ENCODE assay signal across 1 cellular context in genomic region chr11:86499723-86500129, GRCh38.
TF ChIP-seq lines count a peak whose summit lies in the region.

No MANE protein-coding gene starts in this region.

TF ChIP-seq in liver, 16 proteins besides CTCF, POLR2A, EP300 and RAD21 (continued from another document):
- TF ChIP-seq, protein P1, sequence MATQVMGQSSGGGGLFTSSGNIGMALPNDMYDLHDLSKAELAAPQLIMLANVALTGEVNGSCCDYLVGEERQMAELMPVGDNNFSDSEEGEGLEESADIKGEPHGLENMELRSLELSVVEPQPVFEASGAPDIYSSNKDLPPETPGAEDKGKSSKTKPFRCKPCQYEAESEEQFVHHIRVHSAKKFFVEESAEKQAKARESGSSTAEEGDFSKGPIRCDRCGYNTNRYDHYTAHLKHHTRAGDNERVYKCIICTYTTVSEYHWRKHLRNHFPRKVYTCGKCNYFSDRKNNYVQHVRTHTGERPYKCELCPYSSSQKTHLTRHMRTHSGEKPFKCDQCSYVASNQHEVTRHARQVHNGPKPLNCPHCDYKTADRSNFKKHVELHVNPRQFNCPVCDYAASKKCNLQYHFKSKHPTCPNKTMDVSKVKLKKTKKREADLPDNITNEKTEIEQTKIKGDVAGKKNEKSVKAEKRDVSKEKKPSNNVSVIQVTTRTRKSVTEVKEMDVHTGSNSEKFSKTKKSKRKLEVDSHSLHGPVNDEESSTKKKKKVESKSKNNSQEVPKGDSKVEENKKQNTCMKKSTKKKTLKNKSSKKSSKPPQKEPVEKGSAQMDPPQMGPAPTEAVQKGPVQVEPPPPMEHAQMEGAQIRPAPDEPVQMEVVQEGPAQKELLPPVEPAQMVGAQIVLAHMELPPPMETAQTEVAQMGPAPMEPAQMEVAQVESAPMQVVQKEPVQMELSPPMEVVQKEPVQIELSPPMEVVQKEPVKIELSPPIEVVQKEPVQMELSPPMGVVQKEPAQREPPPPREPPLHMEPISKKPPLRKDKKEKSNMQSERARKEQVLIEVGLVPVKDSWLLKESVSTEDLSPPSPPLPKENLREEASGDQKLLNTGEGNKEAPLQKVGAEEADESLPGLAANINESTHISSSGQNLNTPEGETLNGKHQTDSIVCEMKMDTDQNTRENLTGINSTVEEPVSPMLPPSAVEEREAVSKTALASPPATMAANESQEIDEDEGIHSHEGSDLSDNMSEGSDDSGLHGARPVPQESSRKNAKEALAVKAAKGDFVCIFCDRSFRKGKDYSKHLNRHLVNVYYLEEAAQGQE (IDR thresholded peaks at IDR 0.05): no peak
- peak in 1 of 2 donors; percentile 81 for TF ChIP-seq RXRA (IDR thresholded peaks at IDR 0.05)
- no peak for TF ChIP-seq GABPA (IDR thresholded peaks at IDR 0.05 in 1 of 2, conservative IDR thresholded peaks at IDR 0.05 in 1 of 2)
- no peak for TF ChIP-seq EGR1 (IDR thresholded peaks at IDR 0.05; ENCODE audit: low read depth in 2 of 2)
- TF ChIP-seq JUND (IDR thresholded peaks at IDR 0.05): peak in 1 of 2 donors; percentile 72
- no peak for TF ChIP-seq FOXA1 (IDR thresholded peaks at IDR 0.05)
- TF ChIP-seq FOXA2 (IDR thresholded peaks at IDR 0.05): peak; percentile 4
- no peak for TF ChIP-seq TAF1 (conservative IDR thresholded peaks at IDR 0.05)
